Comparison of ENCODE assay signal across 17 cellular contexts in genomic region chr2:223786943-223787342, GRCh38. TPM values are rescaled to one million over a fixed set of nuclear protein-coding genes. Genes with fewer than 3 reads are reported as not detected.
DNase-seq lines count a peak whose midpoint lies in the region; ATAC-seq, FAIRE-seq and TF ChIP-seq lines count a peak whose summit lies in the region.
"Had no signal": no experiment of that assay in that cellular context is flagged by ENCODE, and none has a peak within 500 bp of the region (broad histone marks: within the 10 kb centered on the region; RNA-seq: fewer than 3 reads in every experiment).

No MANE protein-coding gene starts in this region.

- no peaks in the 10 kb centered on the region for H3K27me3 ChIP-seq in GM12878 (replicated peaks in 1 of 2; ENCODE audit: control insufficient read depth in 2 of 2, insufficient read depth in 2 of 2, low read length in 1 of 2)
- H3K27me3 ChIP-seq: ascending aorta had no signal

- intact Hi-C loops in GM12878 (cut with micrococcal nuclease; ENCODE audit: unreplicated experiment), result no loop called here

- in situ Hi-C loops in GM12878 (cut with MboI), result no loop called here

- ATAC-seq in GM18867 (IDR thresholded peaks at IDR 0.05; ENCODE audit: unreplicated experiment) (peak; percentile 69), GM21529 (IDR thresholded peaks at IDR 0.05; ENCODE audit: unreplicated experiment) (peak; percentile 73), HG03108 (IDR thresholded peaks at IDR 0.05; ENCODE audit: unreplicated experiment) (peak; percentile 56), GM12878 (peak; percentile 66), GM18870 (IDR thresholded peaks at IDR 0.05; ENCODE audit: unreplicated experiment) (no peak)
- ATAC-seq: activated CD4-positive, alpha-beta T cell treated with anti-CD3 and anti-CD28 coated beads for 36 hours had no signal

- no peaks in the 10 kb centered on the region for H4K20me1 ChIP-seq in GM12878 (ENCODE audit: control insufficient read depth, insufficient read depth)

- POLR2A ChIA-PET in GM12878 (lab: Charles Lee), result no interaction called here

- peaks cover 16% of the 10 kb centered on the region for H3K4me1 ChIP-seq in GM12878 (ENCODE audit: control insufficient read depth, insufficient read depth, low read length)
- H3K4me1 ChIP-seq: ascending aorta had no signal

- H2AFZ ChIP-seq in GM12878 (ENCODE audit: control insufficient read depth, low read depth, low read length), result peak overlapping the region; percentile 40

- H3K36me3 ChIP-seq in GM12878 (ENCODE audit: control insufficient read depth in 2 of 2, insufficient read depth in 2 of 2, low read length in 1 of 2), result no peaks in the 10 kb centered on the region
- H3K36me3 ChIP-seq: ascending aorta had no signal

- TF ChIP-seq RAD21 in GM12878 (IDR thresholded peaks at IDR 0.05; ENCODE audit: insufficient read depth, low read depth, low read length), result no peak

- no peak for DNase-seq in GM12878 (ENCODE audit: low read depth, low spot score)
- DNase-seq in NCI-H2227 treated with DMSO at 0.1 percent for 48 hours (lab: John Stamatoyannopoulos, UW), result no peak
- DNase-seq in NCI-H82 treated with DMSO at 0.1 percent for 48 hours (lab: John Stamatoyannopoulos, UW; ENCODE audit: unreplicated experiment), result no peak
- no peak for DNase-seq in stimulated activated CD4-positive, alpha-beta T cell treated with anti-CD3 and anti-CD28 coated beads, Interleukin-1b, Interleukin-23, amount 100 ng/mL, for 48 hours
- DNase-seq: activated CD4-positive, alpha-beta T cell treated with anti-CD3 and anti-CD28 coated beads for 36 hours; activated T-cell treated with anti-CD3 and anti-CD28 coated beads, Interleukin-2, amount 50 U/mL, for 48 hours; CD4-positive, alpha-beta T cell; dermis blood vessel endothelial cell; immature natural killer cell; KBM-7; NCI-H2171; stimulated activated CD4-positive, alpha-beta T cell treated with anti-CD3 and anti-CD28 coated beads, Interleukin-4, amount 100 ng/mL, for 4 hours had no signal

- TF ChIP-seq POLR2A in GM12878 (IDR thresholded peaks at IDR 0.05; ENCODE audit: low read depth, low read length), result no peak

- RAD21 ChIA-PET in GM12878 (lab: Charles Lee; ENCODE audit: unreplicated experiment), result interaction anchor here (2.7 kb wide), 1 partner anchor 11 kb away, joined by 12 read pairs; no protein-coding TSS in a partner anchor

- H3K9ac ChIP-seq in GM12878 (ENCODE audit: control insufficient read depth, insufficient read depth, low read length), result no peak overlapping the region; the same call in 1 of the 2 replicates

- SMC1A ChIA-PET in GM12878 (lab: Charles Lee; ENCODE audit: uncharacterized antibody, unreplicated experiment), result interaction anchor here (2.0 kb wide), 1 partner anchor 11 kb away, joined by 5 read pairs; no protein-coding TSS in a partner anchor

- TF ChIP-seq CTCF in GM12878 (IDR thresholded peaks at IDR 0.05 in 2 of 3, conservative IDR thresholded peaks at IDR 0.05 in 1 of 3; ENCODE audit: control insufficient read depth in 2 of 3, extremely low read depth in 1 of 3, insufficient read depth in 1 of 3, low read depth in 3 of 3, low read length in 3 of 3), result no peak

- no peak overlapping the region for H3K4me3 ChIP-seq in GM12878
- H3K4me3 ChIP-seq: ascending aorta had no signal

- H3K27ac ChIP-seq in GM12878 (ENCODE audit: control insufficient read depth, insufficient read depth), result peak overlapping the region; percentile 55
- H3K27ac ChIP-seq: ascending aorta had no signal

- no TSS peak for BruUV-seq in GM12878 (replicated peaks; lab: Mats Ljungman, UMichigan)

- WGBS in GM12878 (ENCODE audit: insufficient coverage, insufficient replicate concordance, low lambda C conversion rate, missing lambda C conversion rate), result 15% methylated on average over 4 of the region's 4 CpGs

- H3K9me3 ChIP-seq in GM12878 (replicated peaks; ENCODE audit: control insufficient read depth, insufficient read depth, low read length), result no peaks in the 10 kb centered on the region
- H3K9me3 ChIP-seq: ascending aorta had no signal

- peaks cover 3% of the 10 kb centered on the region for H3K79me2 ChIP-seq in GM12878 (ENCODE audit: control insufficient read depth, insufficient read depth, low read length)

- peak overlapping the region; percentile 11; the same call in 1 of the 2 replicates for H3K4me2 ChIP-seq in GM12878 (ENCODE audit: control insufficient read depth, insufficient read depth)

- FAIRE-seq in GM12878 (lab: Jason Lieb, UNC), result peak; percentile 77

- CTCF ChIA-PET in GM12878 (lab: Yijun Ruan, JAX), result interaction anchor here (1.3 to 1.8 kb wide), 3 partner anchors 10 to 21 kb away, joined by 3 to 9 read pairs (median 7); no protein-coding TSS in a partner anchor

- no peak for TF ChIP-seq EP300 in GM12878 (IDR thresholded peaks at IDR 0.05; ENCODE audit: borderline replicate concordance in 1 of 2, control insufficient read depth in 1 of 2, low read depth in 2 of 2, low read length in 2 of 2)

TF ChIP-seq in GM12878, 131 proteins besides CTCF, POLR2A, EP300 and RAD21:
- no peak for TF ChIP-seq HCFC1 (IDR thresholded peaks at IDR 0.05; ENCODE audit: low read length)
- no peak for TF ChIP-seq BHLHE40 (IDR thresholded peaks at IDR 0.05; ENCODE audit: borderline replicate concordance in 1 of 2, low read depth in 2 of 2, low read length in 1 of 2)
- no peak for TF ChIP-seq ZBED1 (IDR thresholded peaks at IDR 0.05; ENCODE audit: borderline replicate concordance)
- no peak for TF ChIP-seq NFYA (IDR thresholded peaks at IDR 0.05; ENCODE audit: borderline replicate concordance, low read depth, low read length)

RNA-seq across cellular contexts. Expression of gene AP1S3, which starts 50.4 kb away (rescaled TPM):
- total RNA-seq in GM12878 (2013; cell fraction: nucleolus; rRNA removed), result 17.5 and 22.9 TPM in 2 replicates
- total RNA-seq in GM12878 (2014; rRNA removed) (5.6 and 6.9 TPM in 2 replicates), GM12878 (2014; rRNA removed; fragmentation: Illumina TruSeq; extraction: Trizol) (9.2 and 9.5 TPM in 2 replicates), GM12878 (2021) (7.6 and 9.2 TPM in 2 replicates)
- polyA plus RNA-seq in GM12878 (2011; ENCODE audit: low read depth), result 5.0 TPM
- polyA plus RNA-seq in GM12878 (2011; rRNA removed) (8.4 and 13.9 TPM in 2 replicates), GM12878 (2014; fragmentation: Illumina TruSeq; extraction: Trizol) (9.7 and 10.6 TPM in 2 replicates), GM12878 (2014; fragmentation: Nextera tagmentation; extraction: Ambion mirVana) (1 to 10 TPM; 2.6 to 3.3 TPM), GM12878 (2014; rRNA removed) (11.5 and 11.8 TPM in 2 replicates), GM12878 (2016; fragmentation: Nextera tagmentation; extraction: Ambion mirVana) (10 to 100 TPM; 13.0 to 14.3 TPM)
- 3.1 and 3.7 TPM in 2 replicates for polyA plus RNA-seq in GM12878 (2011; cell fraction: cytosol; rRNA removed)
- 1.5 and 2.2 TPM in 2 replicates for polyA plus RNA-seq in GM12878 (2011; cell fraction: nucleus; rRNA removed)
- polyA plus RNA-seq in GM12878 (2012), result 8.8 and 10.6 TPM in 2 replicates
- 2.8 and 3.2 TPM in 2 replicates for polyA minus RNA-seq in GM12878 (2011; rRNA and poly(A)+ RNA removed)
- 3.3 and 6.9 TPM in 2 replicates for polyA minus RNA-seq in GM12878 (2011; cell fraction: cytosol; rRNA and poly(A)+ RNA removed)
- 4.8 and 8.1 TPM in 2 replicates for polyA minus RNA-seq in GM12878 (2011; cell fraction: nucleus; rRNA and poly(A)+ RNA removed)
- total RNA-seq: ascending aorta had no signal
